18 cellular contexts compared by ENCODE assay signal in the genomic region with DNA sequence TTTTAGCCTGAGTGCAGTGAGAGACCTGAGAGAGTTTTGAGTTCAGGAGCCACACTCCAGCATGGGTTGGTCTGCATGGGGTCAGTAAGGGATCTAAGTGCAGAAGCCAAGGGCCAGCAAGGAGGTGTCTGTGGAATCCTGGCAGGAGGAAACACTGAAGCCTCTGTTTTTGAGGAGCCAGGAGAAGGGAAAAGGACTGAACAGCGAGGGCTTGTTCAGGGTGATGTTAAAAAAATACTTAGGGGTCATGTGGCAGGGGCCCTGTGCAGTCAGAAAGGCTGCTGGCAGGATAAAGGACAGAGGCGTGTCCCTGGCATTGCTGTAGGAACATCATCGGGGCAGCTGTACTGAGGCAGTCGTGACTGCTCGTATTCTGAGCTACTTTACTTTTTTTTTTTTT.
"Had no signal": no experiment of that assay in that cellular context is flagged by ENCODE, and none has a peak within 500 bp of the region (broad histone marks: within the 10 kb centered on the region; RNA-seq: fewer than 3 reads in every experiment).

No MANE protein-coding gene starts in this region.

- ATAC-seq: SK-N-SH treated with all-trans-retinoic acid at 6 μM for 48 hours had no signal

- DNase-seq: KBM-7, MM.1S, NCI-H1092 treated with DMSO at 0.1 percent for 48 hours, NCI-H1436, NCI-H187, NCI-H2029, NCI-H2081 treated with DMSO at 0.1 percent for 48 hours, NCI-H2171, NCI-H226, NCI-H446, NCI-H510A, NCI-H524 treated with DMSO at 0.1 percent for 48 hours, NCI-H69, NCI-H774, RPMI8226, SHP77 had no signal

- H3K27ac ChIP-seq: HL-60 had no signal
